ENCODE assay signal across 30 cellular contexts in the genomic region with DNA sequence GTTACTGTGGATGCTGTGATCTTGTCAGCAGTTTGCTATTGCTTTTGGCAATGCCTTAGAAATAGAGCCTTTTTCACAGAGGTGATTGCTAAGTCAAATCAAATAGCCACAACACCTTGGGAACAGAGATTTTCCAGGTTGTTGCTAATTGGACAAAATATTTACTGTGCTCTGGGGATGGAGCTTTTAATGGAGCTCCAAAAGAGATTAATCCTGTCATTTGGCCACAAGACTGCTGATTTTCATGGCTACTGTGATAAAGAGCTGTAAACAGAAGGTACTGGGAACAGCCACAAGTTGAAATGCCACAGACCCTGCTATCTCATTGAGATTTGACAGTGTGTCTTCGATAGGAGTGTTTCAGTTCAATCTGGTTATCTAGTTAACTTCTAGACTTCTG.
"Had no signal": no experiment of that assay in that cellular context is flagged by ENCODE, and none has a peak within 500 bp of the region (broad histone marks: within the 10 kb centered on the region; RNA-seq: fewer than 3 reads in every experiment).

No MANE protein-coding gene starts in this region.

- H3K27me3 ChIP-seq: adrenal gland, ascending aorta, dorsolateral prefrontal cortex, gastrocnemius medialis, hepatocyte, pancreas, sigmoid colon, suprapubic skin, tibial artery, upper lobe of right lung had no signal

- H3K79me2 ChIP-seq: hepatocyte had no signal

- H3K27ac ChIP-seq: adrenal gland, ascending aorta, coronary artery, dorsolateral prefrontal cortex, gastrocnemius medialis, hepatocyte, pancreas, prostate gland, sigmoid colon, suprapubic skin, tibial artery, upper lobe of right lung, VCaP had no signal

- H3K4me2 ChIP-seq: hepatocyte had no signal

- H3K4me1 ChIP-seq: adrenal gland, ascending aorta, gastrocnemius medialis, pancreas, prostate gland, sigmoid colon, suprapubic skin, tibial artery, upper lobe of right lung had no signal

- H3K9me3 ChIP-seq: gastrocnemius medialis, pancreas, prostate gland had no signal

- H2AFZ ChIP-seq: hepatocyte had no signal

- DNase-seq: activated CD4-positive, alpha-beta T cell treated with anti-CD3 and anti-CD28 coated beads for 4 hours; activated CD4-positive, alpha-beta T cell treated with anti-CD3 and anti-CD28 coated beads, Interleukin-2, amount 50 U/mL, for 4 hours; activated effector memory CD4-positive, alpha-beta T cell treated with Interleukin-2 at 50 U/mL for 16 hours; activated naive CD4-positive, alpha-beta T cell treated with Interleukin-2 at 50 U/mL for 16 hours; activated naive CD8-positive, alpha-beta T cell treated with anti-CD3 and anti-CD28 coated beads for 36 hours; activated T-cell treated with anti-CD3 and anti-CD28 coated beads for 4 hours; adrenal gland; dorsolateral prefrontal cortex; effector memory CD4-positive, alpha-beta T cell; erythroblast; gastrocnemius medialis; left colon; naive thymus-derived CD8-positive, alpha-beta T cell; nucleus accumbens; pancreas; retina; sigmoid colon; small intestine; stimulated activated CD4-positive, alpha-beta T cell treated with anti-CD3 and anti-CD28 coated beads, Interleukin-1b, Interleukin-23, amount 100 ng/mL, for 48 hours; stimulated activated CD4-positive, alpha-beta T cell treated with anti-CD3 and anti-CD28 coated beads, Interleukin-4, amount 100 ng/mL, for 4 hours; stimulated activated naive B cell treated with anti-CD40 and anti-IgM and Interleukin-4, amounts not matched to agents 10 μg/mL and 1 μg/mL and 100 μg/mL, for 72 hours; T-helper 2 cell; tibial artery; upper lobe of right lung had no signal

- H3K36me3 ChIP-seq: adrenal gland, ascending aorta, gastrocnemius medialis, pancreas, prostate gland, sigmoid colon, suprapubic skin, tibial artery, upper lobe of right lung had no signal

- ATAC-seq: gastrocnemius medialis; left colon; naive thymus-derived CD8-positive, alpha-beta T cell; stimulated activated naive B cell treated with anti-CD40 and anti-IgM and Interleukin-4, amounts not matched to agents 10 μg/mL and 1 μg/mL and 100 μg/mL, for 72 hours; upper lobe of right lung had no signal

- H3K4me3 ChIP-seq: adrenal gland, ascending aorta, coronary artery, dorsolateral prefrontal cortex, gastrocnemius medialis, hepatocyte, pancreas, prostate gland, sigmoid colon, suprapubic skin, tibial artery, upper lobe of right lung had no signal
